8 cellular contexts compared by ENCODE assay signal in the genomic region with DNA sequence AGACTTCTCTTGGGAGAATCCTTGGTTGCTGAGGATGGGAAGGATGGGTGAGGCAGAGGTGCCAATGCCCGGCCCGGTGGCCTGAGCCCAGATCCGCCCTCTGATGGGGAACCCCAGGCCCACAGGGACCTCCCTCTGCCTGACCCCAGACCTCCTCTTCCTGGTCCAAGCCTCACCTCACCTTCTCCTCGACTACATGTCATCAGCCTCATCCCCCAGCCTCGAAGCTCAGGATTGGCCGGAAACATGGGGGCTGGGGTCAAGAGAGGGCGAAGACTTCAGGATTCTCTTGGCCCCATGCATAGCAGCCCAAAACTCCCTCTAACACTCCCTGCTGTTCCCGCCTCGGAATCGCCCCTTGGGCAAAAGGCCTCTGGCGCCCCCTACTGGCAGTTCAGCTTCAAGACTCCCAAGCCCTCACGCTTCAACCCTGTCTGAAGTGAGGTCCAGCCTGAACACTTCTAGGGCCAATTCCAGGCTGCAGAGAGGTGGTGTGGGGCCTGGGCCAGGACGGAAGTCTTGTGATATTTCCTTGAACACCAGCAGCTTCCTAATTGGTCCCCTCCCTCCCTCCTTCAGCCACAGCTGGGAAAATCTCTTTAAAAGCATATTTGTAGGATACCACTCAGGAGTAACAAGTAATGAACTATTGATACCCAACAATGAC. TPM values are rescaled to one million over a fixed set of nuclear protein-coding genes. Genes with fewer than 3 reads are reported as not detected.
DNase-seq lines count a peak whose midpoint lies in the region; ATAC-seq and TF ChIP-seq lines count a peak whose summit lies in the region.

No MANE protein-coding gene starts in this region.

- BruUV-seq in PC-3 (replicated peaks; lab: Mats Ljungman, UMichigan), result no TSS peak

- DNase-seq in G401 (ENCODE audit: low spot score), result peak; percentile 83
- peak; percentile 97 for DNase-seq in PC-3
- peak; percentile 86 for DNase-seq in activated T-cell treated with anti-CD3 and anti-CD28 coated beads for 48 hours (ENCODE audit: low read depth)
- no peak for DNase-seq in epithelial cell of proximal tubule (ENCODE audit: low read depth)
- peak; percentile 70 to 92 (median 85) for DNase-seq in naive thymus-derived CD4-positive, alpha-beta T cell
- peak; percentile 88 to 96 for DNase-seq in stimulated activated effector memory CD8-positive, alpha-beta T cell treated with anti-CD3 and anti-CD28 coated beads, Interleukin-12 subunit alpha, Interleukin-12 subunit beta, amount 100 ng/mL, for 72 hours (ENCODE audit: low spot score in 2 of 2)

- H3K27me3 ChIP-seq in KMS-11 (ENCODE audit: insufficient read depth, low read depth) (no peaks in the 10 kb centered on the region), PC-3 (ENCODE audit: low read length) (no peaks in the 10 kb centered on the region)
- no peaks in the 10 kb centered on the region for H3K27me3 ChIP-seq in naive thymus-derived CD4-positive, alpha-beta T cell (ENCODE audit: control insufficient read depth in 2 of 2, insufficient read depth in 2 of 2, low read length in 2 of 2)

- H3K27ac ChIP-seq in KMS-11 (no peak overlapping the region), PC-3 (ENCODE audit: low read length) (no peak overlapping the region)
- H3K27ac ChIP-seq in naive thymus-derived CD4-positive, alpha-beta T cell (ENCODE audit: low read depth, low read length), result no peak overlapping the region

- ATAC-seq in PC-3 (peak; percentile 97), HG03565 (IDR thresholded peaks at IDR 0.05; ENCODE audit: unreplicated experiment) (no peak)
- ATAC-seq in naive thymus-derived CD4-positive, alpha-beta T cell, result peak; percentile 96
- peak; percentile 94 for ATAC-seq in stimulated activated effector memory CD8-positive, alpha-beta T cell treated with anti-CD3 and anti-CD28 coated beads, Interleukin-12 subunit alpha, Interleukin-12 subunit beta, amount 100 ng/mL, for 72 hours

- H2AFZ ChIP-seq in KMS-11 (ENCODE audit: low read depth) (peak overlapping the region; percentile 78; the same call in 1 of the 2 replicates), PC-3 (ENCODE audit: low read length) (peak overlapping the region; percentile 40; the same call in 1 of the 2 replicates)

- H4K20me1 ChIP-seq in KMS-11 (ENCODE audit: insufficient read depth) (no peaks in the 10 kb centered on the region), PC-3 (ENCODE audit: low read length) (no peaks in the 10 kb centered on the region)

- in situ Hi-C loops in G401 (cut with HindIII; ENCODE audit: low sequenced_read_pairs), result no loop called here

- peak; percentile 100 for TF ChIP-seq CTCF in KMS-11 (conservative IDR thresholded peaks at IDR 0.05; ENCODE audit: low read depth, low read length)
- TF ChIP-seq CTCF in PC-3 (conservative IDR thresholded peaks at IDR 0.05; ENCODE audit: low read depth, low read length), result peak; percentile 99
- TF ChIP-seq CTCF in epithelial cell of proximal tubule (conservative IDR thresholded peaks at IDR 0.05; ENCODE audit: low read depth, low read length), result peak; percentile 99

- no peaks in the 10 kb centered on the region for H3K36me3 Mint-ChIP-seq in naive thymus-derived CD4-positive, alpha-beta T cell
- peaks cover 4% of the 10 kb centered on the region for H3K36me3 Mint-ChIP-seq in stimulated activated effector memory CD8-positive, alpha-beta T cell treated with anti-CD3 and anti-CD28 coated beads, Interleukin-12 subunit alpha, Interleukin-12 subunit beta, amount 100 ng/mL, for 72 hours

- no peaks in the 10 kb centered on the region for H3K9me2 ChIP-seq in PC-3 (replicated peaks; ENCODE audit: low read length)

- no peaks in the 10 kb centered on the region for H3K79me2 ChIP-seq in KMS-11 (ENCODE audit: insufficient read depth, low read depth)
- no peaks in the 10 kb centered on the region for H3K79me2 ChIP-seq in PC-3 (ENCODE audit: low read length)

- POLR2A ChIA-PET in PC-3 (lab: Charles Lee; ENCODE audit: unreplicated experiment), result interaction anchor here (1.0 kb wide), 1 partner anchor 17 kb away, joined by 3 read pairs; no protein-coding TSS in a partner anchor
- POLR2A ChIA-PET in naive thymus-derived CD4-positive, alpha-beta T cell (lab: Charles Lee), result interaction anchor here (0.6 to 1.9 kb wide), 6 partner anchors 8 to 235 kb away, joined by 3 to 9 read pairs (median 5); a partner anchor contains a TSS

- peaks cover 0 to 14% (median 5%) of the 10 kb centered on the region in 5 donors for H3K27me3 Mint-ChIP-seq in naive thymus-derived CD4-positive, alpha-beta T cell

- H3K36me3 ChIP-seq in KMS-11 (ENCODE audit: insufficient read depth) (no peaks in the 10 kb centered on the region), PC-3 (ENCODE audit: low read depth, low read length) (no peaks in the 10 kb centered on the region)
- H3K36me3 ChIP-seq in naive thymus-derived CD4-positive, alpha-beta T cell (ENCODE audit: control insufficient read depth in 2 of 3, insufficient read depth in 3 of 3, low read length in 3 of 3), result no peaks in the 10 kb centered on the region

- peak overlapping the region in 1 of 10 donors; percentile 37 for H3K4me3 Mint-ChIP-seq in naive thymus-derived CD4-positive, alpha-beta T cell
- peak overlapping the region; percentile 9 for H3K4me3 Mint-ChIP-seq in stimulated activated effector memory CD8-positive, alpha-beta T cell treated with anti-CD3 and anti-CD28 coated beads, Interleukin-12 subunit alpha, Interleukin-12 subunit beta, amount 100 ng/mL, for 72 hours

- no peaks in the 10 kb centered on the region for H3F3A ChIP-seq in PC-3 (ENCODE audit: low read length, unreplicated experiment)

- H3K4me3 ChIP-seq in KMS-11 (IDR thresholded peaks at IDR 0.05; ENCODE audit: insufficient read depth, low read depth, low read length), result no peak overlapping the region
- H3K4me3 ChIP-seq in PC-3 (ENCODE audit: low read length), result no peak overlapping the region
- H3K4me3 ChIP-seq in epithelial cell of proximal tubule (ENCODE audit: low read depth, low read length), result no peak overlapping the region
- no peak overlapping the region for H3K4me3 ChIP-seq in naive thymus-derived CD4-positive, alpha-beta T cell (ENCODE audit: low read length)

- H3K9me3 Mint-ChIP-seq in naive thymus-derived CD4-positive, alpha-beta T cell, result no peaks in the 10 kb centered on the region
- H3K9me3 Mint-ChIP-seq in stimulated activated effector memory CD8-positive, alpha-beta T cell treated with anti-CD3 and anti-CD28 coated beads, Interleukin-12 subunit alpha, Interleukin-12 subunit beta, amount 100 ng/mL, for 72 hours, result no peaks in the 10 kb centered on the region

- peaks cover 20% of the 10 kb centered on the region for H3K4me1 ChIP-seq in KMS-11 (ENCODE audit: low read depth, poor library complexity, severe bottlenecking)
- H3K4me1 ChIP-seq in PC-3 (ENCODE audit: insufficient read depth, low read length), result peaks cover 14% of the 10 kb centered on the region
- peaks cover 0 to 10% of the 10 kb centered on the region in 2 donors for H3K4me1 ChIP-seq in naive thymus-derived CD4-positive, alpha-beta T cell (ENCODE audit: control insufficient read depth in 2 of 2, insufficient read depth in 2 of 2, low read length in 2 of 2)

- H3K9me3 ChIP-seq in PC-3 (ENCODE audit: low read length), result no peaks in the 10 kb centered on the region
- no peaks in the 10 kb centered on the region for H3K9me3 ChIP-seq in naive thymus-derived CD4-positive, alpha-beta T cell (ENCODE audit: control insufficient read depth in 2 of 3, low read length in 3 of 3)

- CTCF ChIA-PET in PC-3 (lab: Charles Lee), result interaction anchor here (0.6 to 2.5 kb wide), 6 partner anchors 66 to 166 kb away, joined by 3 to 9 read pairs (median 6); a partner anchor contains a TSS
- CTCF ChIA-PET in naive thymus-derived CD4-positive, alpha-beta T cell (lab: Charles Lee), result interaction anchor here (0.7 to 4.4 kb wide), 27 partner anchors 8 to 170 kb away, joined by 3 to 92 read pairs (median 3); a partner anchor contains a TSS

- H3K4me2 ChIP-seq in KMS-11 (peak overlapping the region; percentile 7; the same call in 1 of the 2 replicates), PC-3 (ENCODE audit: low read length) (no peak overlapping the region)

- no peak overlapping the region for H3K9ac ChIP-seq in KMS-11
- no peak overlapping the region for H3K9ac ChIP-seq in PC-3 (ENCODE audit: low read length)

- intact Hi-C loops in PC-3 (cut with micrococcal nuclease), result loop anchor here (1.0 to 5.0 kb wide), 4 partner anchors 65 to 166 kb away; no protein-coding TSS in a partner anchor
- intact Hi-C loops in naive thymus-derived CD4-positive, alpha-beta T cell (cut with micrococcal nuclease), result loop anchor here (1.0 to 2.0 kb wide), 8 partner anchors 68 to 250 kb away; a partner anchor contains a TSS

- peak overlapping the region in 3 of 9 donors; percentile 2 to 91 (median 58) for H3K27ac Mint-ChIP-seq in naive thymus-derived CD4-positive, alpha-beta T cell
- peak overlapping the region; percentile 26 for H3K27ac Mint-ChIP-seq in stimulated activated effector memory CD8-positive, alpha-beta T cell treated with anti-CD3 and anti-CD28 coated beads, Interleukin-12 subunit alpha, Interleukin-12 subunit beta, amount 100 ng/mL, for 72 hours

- H3K4me1 Mint-ChIP-seq in naive thymus-derived CD4-positive, alpha-beta T cell, result peaks cover 11 to 23% (median 15%) of the 10 kb centered on the region in 7 donors
- H3K4me1 Mint-ChIP-seq in stimulated activated effector memory CD8-positive, alpha-beta T cell treated with anti-CD3 and anti-CD28 coated beads, Interleukin-12 subunit alpha, Interleukin-12 subunit beta, amount 100 ng/mL, for 72 hours, result peaks cover 27% of the 10 kb centered on the region

RNA-seq across cellular contexts. Expression of a gene that starts 47.2 kb away (rescaled TPM):
- total RNA-seq in G401 (2014; rRNA removed; shearing (Covaris generic)), result 20.9 and 24.9 TPM in 2 replicates
- 119 and 134 TPM in 2 replicates for total RNA-seq in PC-3 (2014; rRNA removed)
- total RNA-seq in epithelial cell of proximal tubule, result 29.4 and 39.8 TPM in 2 replicates
- 100 to 1,000 TPM in 3 of 5 experiments, 10 to 100 TPM in 2; 53.4 to 126 (median 109) TPM for total RNA-seq in naive thymus-derived CD4-positive, alpha-beta T cell
- 10 to 100 TPM; 20.1 to 38.9 TPM for polyA plus RNA-seq in naive thymus-derived CD4-positive, alpha-beta T cell
